8 cellular contexts compared by ENCODE assay signal in genomic region chr1:245079021-245079609, GRCh38.
DNase-seq lines count a peak whose midpoint lies in the region; ATAC-seq and TF ChIP-seq lines count a peak whose summit lies in the region.

No MANE protein-coding gene starts in this region.

- H3K36me3 ChIP-seq in upper lobe of right lung = no peaks in the 10 kb centered on the region

- H3K9me3 ChIP-seq in upper lobe of right lung = no peaks in the 10 kb centered on the region

- H3K27me3 ChIP-seq in upper lobe of right lung = no peaks in the 10 kb centered on the region

- DNase-seq in A172 (ENCODE audit: low spot score) (peak; percentile 57), GM10266 (ENCODE audit: extremely low spot score) (no peak), OCI-M1 (lab: John Stamatoyannopoulos, UW) (peak; percentile 62), fibroblast of gingiva (ENCODE audit: low read depth) (peak; percentile 53), upper lobe of right lung (no peak), NK-92 (lab: John Stamatoyannopoulos, UW; ENCODE audit: unreplicated experiment) (no peak)
- no peak for DNase-seq in activated T-cell treated with anti-CD3 and anti-CD28 coated beads, Interleukin-2, amount 50 U/mL, for 48 hours

- H3K27ac ChIP-seq in upper lobe of right lung = no peak overlapping the region

- TF ChIP-seq CTCF in GM10266 (IDR thresholded peaks at IDR 0.05; ENCODE audit: control insufficient read depth, insufficient read depth, low read depth, missing control alignments) = peak; percentile 40
- TF ChIP-seq CTCF in upper lobe of right lung (IDR thresholded peaks at IDR 0.05) = peak; percentile 68

- ATAC-seq in upper lobe of right lung (peak; percentile 34), GM21390 (IDR thresholded peaks at IDR 0.05; ENCODE audit: unreplicated experiment) (no peak)

- H3K4me1 ChIP-seq in upper lobe of right lung = no peaks in the 10 kb centered on the region

- H3K4me3 ChIP-seq in upper lobe of right lung = no peak overlapping the region

- intact Hi-C loops in upper lobe of right lung (cut with DNase I) = no loop called here

Comparison
In these comparisons a context has a peak if more than half of its experiments do, and no peak if none do; other contexts are left out.
1. DNase-seq: peak in A172 (single experiment), OCI-M1 (single experiment) and fibroblast of gingiva (single experiment); none in GM10266 (single experiment), upper lobe of right lung (single experiment), activated T-cell treated with anti-CD3 and anti-CD28 coated beads, Interleukin-2, amount 50 U/mL, for 48 hours (0 of 2) and NK-92 (single experiment).